In genomic region chr14:71534506-71534905, GRCh38 we compare ENCODE assay signal across 27 cellular contexts.
"Had no signal": no experiment of that assay in that cellular context is flagged by ENCODE, and none has a peak within 500 bp of the region (broad histone marks: within the 10 kb centered on the region; RNA-seq: fewer than 3 reads in every experiment).

No MANE protein-coding gene starts in this region.

- H3K27me3 Mint-ChIP-seq: effector memory CD8-positive, alpha-beta T cell; naive thymus-derived CD8-positive, alpha-beta T cell; progenitor cell of endocrine pancreas; stimulated activated naive CD8-positive, alpha-beta T cell treated with anti-CD3 and anti-CD28 coated beads, Interleukin-15, amount 100 ng/mL, for 72 hours had no signal

- H3K9me3 Mint-ChIP-seq: effector memory CD8-positive, alpha-beta T cell; naive thymus-derived CD8-positive, alpha-beta T cell; nephron progenitor cell; stimulated activated naive CD8-positive, alpha-beta T cell treated with anti-CD3 and anti-CD28 coated beads, Interleukin-15, amount 100 ng/mL, for 72 hours had no signal

- H3K4me3 ChIP-seq: coronary artery, esophagus squamous epithelium, heart right ventricle, left lung, right lobe of liver, suprapubic skin, vagina had no signal

- H3K79me2 ChIP-seq: parathyroid adenoma had no signal

- H3K27ac ChIP-seq: coronary artery, esophagus squamous epithelium, heart right ventricle, left lung, parathyroid adenoma, right lobe of liver, suprapubic skin, vagina had no signal

- H3K4me3 Mint-ChIP-seq: effector memory CD8-positive, alpha-beta T cell; naive thymus-derived CD8-positive, alpha-beta T cell; nephron progenitor cell; stimulated activated naive CD8-positive, alpha-beta T cell treated with anti-CD3 and anti-CD28 coated beads, Interleukin-15, amount 100 ng/mL, for 72 hours had no signal

- H3K9ac ChIP-seq: parathyroid adenoma had no signal

- ATAC-seq: effector memory CD8-positive, alpha-beta T cell; heart right ventricle; left cardiac atrium; left lung; naive thymus-derived CD8-positive, alpha-beta T cell; right lobe of liver; stimulated activated naive CD8-positive, alpha-beta T cell treated with anti-CD3 and anti-CD28 coated beads, Interleukin-15, amount 100 ng/mL, for 72 hours had no signal

- H3K9me3 ChIP-seq: esophagus squamous epithelium, heart right ventricle, left lung, right lobe of liver, suprapubic skin, vagina had no signal

- H3K27me3 ChIP-seq: esophagus squamous epithelium, heart right ventricle, left lung, right lobe of liver, suprapubic skin, vagina had no signal

- H2AFZ ChIP-seq: parathyroid adenoma had no signal

- H3K27ac Mint-ChIP-seq: effector memory CD8-positive, alpha-beta T cell; nephron progenitor cell; progenitor cell of endocrine pancreas; stimulated activated naive CD8-positive, alpha-beta T cell treated with anti-CD3 and anti-CD28 coated beads, Interleukin-15, amount 100 ng/mL, for 72 hours had no signal

- DNase-seq: effector memory CD8-positive, alpha-beta T cell; erythroblast; esophagus squamous epithelium; foreskin melanocyte; glutamatergic neuron; heart right ventricle; hippocampal formation; left cardiac atrium; left lung; mesendoderm; naive thymus-derived CD8-positive, alpha-beta T cell; nephron progenitor cell; occipital lobe; right lobe of liver; small intestine; stimulated activated CD4-positive, alpha-beta T cell treated with anti-CD3 and anti-CD28 coated beads, Interleukin-12 subunit alpha, Interleukin-12 subunit beta, amount 100 ng/mL, for 4 hours; stimulated activated CD4-positive, alpha-beta T cell treated with anti-CD3 and anti-CD28 coated beads, Interleukin-1b, Interleukin-23, amount 100 ng/mL, for 48 hours; stimulated activated CD4-positive, alpha-beta T cell treated with anti-CD3 and anti-CD28 coated beads, Interleukin-4, amount 100 ng/mL, for 1 hour; stimulated activated CD8-positive, alpha-beta memory T cell treated with anti-CD3 and anti-CD28 coated beads, Interleukin-4, amount 100 ng/mL, for 48 hours; stimulated activated naive CD4-positive, alpha-beta T cell; stimulated activated naive CD8-positive, alpha-beta T cell treated with anti-CD3 and anti-CD28 coated beads, Interleukin-15, amount 100 ng/mL, for 72 hours; trophoblast cell had no signal

- H3K36me3 ChIP-seq: heart right ventricle, left lung, right lobe of liver, suprapubic skin, vagina had no signal
